30 cellular contexts compared by ENCODE assay signal in the genomic region with DNA sequence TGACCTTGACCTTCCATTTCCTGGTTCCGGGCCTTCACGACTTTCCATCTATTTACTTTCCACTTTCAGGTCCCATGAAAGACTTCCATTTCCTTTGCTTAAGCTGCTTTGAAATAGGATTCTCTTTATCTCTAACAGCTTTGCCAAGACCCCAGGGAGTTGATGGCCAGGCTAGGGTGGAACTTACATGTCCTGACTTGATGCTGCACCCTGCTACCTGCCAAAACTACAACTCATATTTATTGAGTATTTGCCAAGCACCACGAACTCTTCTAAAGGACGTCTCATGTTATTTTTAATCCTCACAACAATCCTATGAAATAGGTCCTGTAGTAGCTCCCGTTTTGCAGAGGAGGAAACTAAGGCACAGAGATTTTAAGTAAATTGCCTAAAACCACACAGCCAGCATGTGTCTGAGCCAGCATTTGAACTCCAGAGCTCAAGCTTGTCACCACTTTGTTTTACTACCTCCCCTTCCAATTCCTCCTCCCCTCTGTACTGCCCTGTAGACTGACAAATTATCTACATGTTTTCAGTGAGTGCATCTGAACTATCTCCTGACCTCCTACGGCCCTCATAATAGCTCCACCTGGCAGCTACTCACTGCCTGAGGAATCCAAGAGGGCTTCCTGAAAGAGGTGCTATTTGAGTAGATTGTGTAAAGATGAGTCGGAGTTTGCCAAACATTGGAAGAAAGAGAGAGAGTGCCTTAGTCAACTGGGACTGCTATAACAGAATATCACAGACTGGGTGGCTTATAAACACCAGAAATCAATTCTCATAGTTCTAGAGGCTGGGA. TPM values are rescaled to one million over a fixed set of nuclear protein-coding genes. Genes with fewer than 3 reads are reported as not detected.
"Had no signal": no experiment of that assay in that cellular context is flagged by ENCODE, and none has a peak within 500 bp of the region (broad histone marks: within the 10 kb centered on the region; RNA-seq: fewer than 3 reads in every experiment).

No MANE protein-coding gene starts in this region.

- ATAC-seq: activated naive CD8-positive, alpha-beta T cell treated with anti-CD3 and anti-CD28 coated beads, Interleukin-2, amount 50 U/mL, for 24 hours; left colon; stimulated activated memory B cell treated with anti-CD40 and anti-IgM and Interleukin-4, amounts not matched to agents 10 μg/mL and 1 μg/mL and 100 μg/mL, for 72 hours; upper lobe of right lung had no signal

- H3K27ac ChIP-seq: esophagus muscularis mucosa, ovary, prostate gland, sigmoid colon, stomach, upper lobe of right lung had no signal

- FAIRE-seq: frontal cortex, islet of Langerhans, small intestine had no signal

- H3K4me3 ChIP-seq: esophagus muscularis mucosa, ovary, prostate gland, sigmoid colon, stomach, thyroid gland, upper lobe of right lung had no signal

- H3K9me3 ChIP-seq: esophagus muscularis mucosa, ovary, prostate gland, sigmoid colon, stomach, thyroid gland, upper lobe of right lung had no signal

- H3K36me3 ChIP-seq: esophagus muscularis mucosa, ovary, prostate gland, sigmoid colon, stomach, thyroid gland, upper lobe of right lung had no signal

- H3K4me1 ChIP-seq: prostate gland, sigmoid colon, upper lobe of right lung had no signal

- DNase-seq: activated B cell treated with CpG ODN at 0.5 μM for 24 hours; activated CD4-positive, alpha-beta T cell treated with anti-CD3 and anti-CD28 coated beads for 4 hours; activated CD4-positive, alpha-beta T cell treated with anti-CD3 and anti-CD28 coated beads, Interleukin-2, amount 50 U/mL, for 48 hours; activated CD8-positive, alpha-beta memory T cell treated with anti-CD3 and anti-CD28 coated beads, Interleukin-2, amount 50 U/mL, for 4 hours; activated gamma-delta T cell; activated naive CD8-positive, alpha-beta T cell treated with anti-CD3 and anti-CD28 coated beads, Interleukin-2, amount 50 U/mL, for 24 hours; activated T-cell treated with anti-CD3 and anti-CD28 coated beads, Interleukin-2, amount 50 U/mL, for 24 hours; amygdala; endodermal cell; glutamatergic neuron; left colon; naive B cell; nephron progenitor cell; ovary; sigmoid colon; small intestine; stimulated activated CD4-positive, alpha-beta T cell treated with anti-CD3 and anti-CD28 coated beads, Interleukin-4, amount 100 ng/mL, for 24 hours; stimulated activated CD8-positive, alpha-beta memory T cell treated with anti-CD3 and anti-CD28 coated beads, Interleukin-4, amount 100 ng/mL, for 48 hours; stomach; T-helper 1 cell; thyroid gland; upper lobe of right lung had no signal

- H3K27me3 ChIP-seq: esophagus muscularis mucosa, ovary, sigmoid colon, thyroid gland, upper lobe of right lung had no signal

RNA-seq across cellular contexts. Expression of a gene that starts 38.4 kb away (rescaled TPM):
- total RNA-seq: activated B cell treated with CpG ODN at 0.5 μM for 24 hours; activated CD8-positive, alpha-beta memory T cell treated with anti-CD3 and anti-CD28 coated beads for 36 hours; endodermal cell; esophagus muscularis mucosa; frontal cortex; left colon; liver; mesothelial cell of epicardium; ovary; prostate gland; sigmoid colon; stomach; thyroid gland; upper lobe of right lung had no signal
- polyA plus RNA-seq: liver, ovary, sigmoid colon, small intestine, stomach had no signal
